ENCODE assay signal across 8 cellular contexts in genomic region chr1:17440074-17440826, GRCh38. TPM values are rescaled to one million over a fixed set of nuclear protein-coding genes. Genes with fewer than 3 reads are reported as not detected.
DNase-seq lines count a peak whose midpoint lies in the region; ATAC-seq and TF ChIP-seq lines count a peak whose summit lies in the region.

No MANE protein-coding gene starts in this region.

- peaks cover 21% of the 10 kb centered on the region for H4K20me1 ChIP-seq in DOHH2 (ENCODE audit: control insufficient read depth, insufficient read depth, low read depth, low read length)
- H4K20me1 ChIP-seq in PC-3 (ENCODE audit: low read length): peaks cover 19% of the 10 kb centered on the region

- 50 to 60% (median 60%) methylated on average over 18 of the region's 18 CpGs for WGBS in ovary, 3 donors

- H3K27me3 ChIP-seq in DOHH2 (ENCODE audit: control insufficient read depth, low read length): peaks cover 14% of the 10 kb centered on the region
- no peaks in the 10 kb centered on the region for H3K27me3 ChIP-seq in PC-3 (ENCODE audit: low read length)
- no peaks in the 10 kb centered on the region for H3K27me3 ChIP-seq in ovary

- BruUV-seq in PC-3 (replicated peaks; lab: Mats Ljungman, UMichigan): TSS peak; percentile 86

- H3F3A ChIP-seq in DOHH2 (ENCODE audit: control insufficient read depth, insufficient read depth): peaks cover 12% of the 10 kb centered on the region
- H3F3A ChIP-seq in PC-3 (ENCODE audit: low read length, unreplicated experiment): no peaks in the 10 kb centered on the region

- no peak for TF ChIP-seq CTCF in DOHH2 (IDR thresholded peaks at IDR 0.05; ENCODE audit: low read depth, low read length, poor library complexity, severe bottlenecking)
- TF ChIP-seq CTCF in PC-3 (conservative IDR thresholded peaks at IDR 0.05; ENCODE audit: low read depth, low read length): no peak
- TF ChIP-seq CTCF in epithelial cell of esophagus (IDR thresholded peaks at IDR 0.05; ENCODE audit: insufficient read depth, low read depth, low read length, missing control alignments): no peak
- TF ChIP-seq CTCF in ovary (IDR thresholded peaks at IDR 0.05): no peak

- H3K79me2 ChIP-seq in DOHH2 (ENCODE audit: control insufficient read depth, low read length) (peaks cover 38% of the 10 kb centered on the region), PC-3 (ENCODE audit: low read length) (peaks cover 41% of the 10 kb centered on the region)

- DNase-seq in PC-3 (no peak), epithelial cell of esophagus (ENCODE audit: low read depth) (peak; percentile 32), ovary (no peak), NCI-H146 (lab: John Stamatoyannopoulos, UW) (no peak), DMS153 treated with DMSO at 0.1 percent for 48 hours (lab: John Stamatoyannopoulos, UW; ENCODE audit: unreplicated experiment) (no peak)
- DNase-seq in central memory CD4-positive, alpha-beta T cell: no peak

- POLR2A ChIA-PET in PC-3 (lab: Charles Lee; ENCODE audit: unreplicated experiment): interaction anchor here (0.6 to 0.8 kb wide), 3 partner anchors 20 to 1487 kb away, joined by 3 to 17 read pairs (median 4); no protein-coding TSS in a partner anchor

- ATAC-seq in PC-3 (no peak), HG03457 (IDR thresholded peaks at IDR 0.05; ENCODE audit: unreplicated experiment) (no peak)

- H3K36me3 ChIP-seq in DOHH2 (ENCODE audit: control insufficient read depth, low read length) (peaks cover 32% of the 10 kb centered on the region), PC-3 (ENCODE audit: low read depth, low read length) (peaks cover 13% of the 10 kb centered on the region; the same call in 1 of the 2 replicates), ovary (no peaks in the 10 kb centered on the region)

- no peaks in the 10 kb centered on the region for H3K9me3 ChIP-seq in DOHH2 (ENCODE audit: control insufficient read depth, insufficient read depth, low read length)
- H3K9me3 ChIP-seq in PC-3 (ENCODE audit: low read length): no peaks in the 10 kb centered on the region
- H3K9me3 ChIP-seq in ovary: no peaks in the 10 kb centered on the region

- peak overlapping the region; percentile 85 for H2AFZ ChIP-seq in PC-3 (ENCODE audit: low read length)

- H3K4me3 ChIP-seq in DOHH2 (ENCODE audit: low read length) (peak overlapping the region; percentile 82), PC-3 (ENCODE audit: low read length) (peak overlapping the region; percentile 72), epithelial cell of esophagus (ENCODE audit: low read length) (peak overlapping the region; percentile 76), ovary (peak overlapping the region; percentile 35)

- H3K9me2 ChIP-seq in DOHH2 (replicated peaks; ENCODE audit: control insufficient read depth, low read length) (no peaks in the 10 kb centered on the region), PC-3 (replicated peaks; ENCODE audit: low read length) (no peaks in the 10 kb centered on the region)

- peak overlapping the region; percentile 89 for H3K4me2 ChIP-seq in DOHH2 (ENCODE audit: low read length)
- H3K4me2 ChIP-seq in PC-3 (ENCODE audit: low read length): peak overlapping the region; percentile 86

- H3K9ac ChIP-seq in PC-3 (ENCODE audit: low read length): peak overlapping the region; percentile 100

- H3K4me1 ChIP-seq in DOHH2 (ENCODE audit: control insufficient read depth, low read length): peaks cover 40% of the 10 kb centered on the region
- peaks cover 43% of the 10 kb centered on the region for H3K4me1 ChIP-seq in PC-3 (ENCODE audit: insufficient read depth, low read length)
- peaks cover 6% of the 10 kb centered on the region for H3K4me1 ChIP-seq in ovary (ENCODE audit: insufficient read depth)

- no peak for TF ChIP-seq POLR2A in ovary (IDR thresholded peaks at IDR 0.05)

- TF ChIP-seq EP300 in ovary (IDR thresholded peaks at IDR 0.05): no peak

- H3K27ac ChIP-seq in DOHH2 (ENCODE audit: low read depth, low read length) (peak overlapping the region; percentile 23; the same call in 1 of the 2 replicates), PC-3 (ENCODE audit: low read length) (peak overlapping the region; percentile 56), ovary (peak overlapping the region in 1 of 2 donors; percentile 55)

- CTCF ChIA-PET in PC-3 (lab: Charles Lee): no interaction called here

- intact Hi-C loops in PC-3 (cut with micrococcal nuclease) (loop anchor here (5.0 kb wide), 2 partner anchors 37 to 127 kb away; no protein-coding TSS in a partner anchor), ovary (cut with DNase I) (no loop called here)

RNA-seq across cellular contexts. Expression of gene RCC2, which starts 0.8 kb away (rescaled TPM):
- total RNA-seq in PC-3 (2014; rRNA removed) (82.7 and 95.2 TPM in 2 replicates), ovary (10 to 100 TPM; 15.3 to 52.2 (median 41.0) TPM)
- 10 to 100 TPM; 28.1 to 28.3 TPM for polyA plus RNA-seq in ovary
